In the genomic region with DNA sequence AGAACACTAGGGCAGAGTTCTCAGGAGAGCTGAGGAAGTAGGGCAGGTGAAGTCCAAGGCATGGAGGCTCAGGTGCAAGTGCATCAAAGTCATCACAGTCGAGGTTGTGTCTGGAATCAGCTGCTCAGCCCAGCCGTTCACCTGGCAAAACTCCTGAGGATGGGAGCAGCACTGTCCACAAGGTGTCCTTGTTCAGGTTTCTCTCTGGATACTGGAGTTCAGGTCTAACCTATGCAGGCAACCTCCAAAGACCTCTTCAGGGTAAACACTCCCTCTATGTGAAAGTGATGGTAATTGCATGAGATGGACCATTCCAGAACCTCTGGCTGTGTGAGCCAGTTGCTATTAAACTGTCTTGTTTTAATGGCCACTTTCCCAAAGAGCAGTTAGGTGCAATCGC, we compare ENCODE assay signal across 28 cellular contexts.
A peak's percentile ranks its signal among the peaks of the same experiment; 100 is the strongest.
DNase-seq lines count a peak whose midpoint lies in the region; ATAC-seq and TF ChIP-seq lines count a peak whose summit lies in the region.
"Had no signal": no experiment of that assay in that cellular context is flagged by ENCODE, and none has a peak within 500 bp of the region (broad histone marks: within the 10 kb centered on the region; RNA-seq: fewer than 3 reads in every experiment).

No MANE protein-coding gene starts in this region.

- no peak overlapping the region for H2BK120ac ChIP-seq in mesendoderm (ENCODE audit: low read depth, low read length)

- no peak for ATAC-seq in GM19351 (IDR thresholded peaks at IDR 0.05; ENCODE audit: unreplicated experiment)
- ATAC-seq in activated naive CD4-positive, alpha-beta T cell treated with anti-CD3 and anti-CD28 coated beads, Interleukin-2, amount 50 U/mL, for 72 hours: no peak
- ATAC-seq: left colon had no signal

- H3K4me3 ChIP-seq in mesendoderm (ENCODE audit: low read length): no peak overlapping the region
- H3K4me3 ChIP-seq: esophagus squamous epithelium, SJCRH30, testis had no signal

- H3K4me3 Mint-ChIP-seq in chondrocyte (ENCODE audit: unreplicated experiment): no peak overlapping the region
- no peak overlapping the region for H3K4me3 Mint-ChIP-seq in activated T-helper 2 cell treated with anti-CD3 and anti-CD28 coated beads, Interferon-gamma antibody, Interleukin-2, Interleukin-4, amounts not matched to agents 10 μg/mL and 5 μg/mL and 100 μg/mL, durations not matched to agents 14 hours and 24 hours and 36 hours (ENCODE audit: low read depth)
- H3K4me3 Mint-ChIP-seq: activated CD4-positive, alpha-beta memory T cell treated with anti-CD3 and anti-CD28 coated beads, Interleukin-2, amount 10 ng/mL, durations not matched to agents 7 days and 5 days; activated naive CD8-positive, alpha-beta T cell treated with anti-CD3 and anti-CD28 coated beads for 36 hours; dendritic cell treated with granulocyte-macrophage colony-stimulating factor and Interleukin-4, amounts not matched to agents 40 ng/mL and 50 ng/mL, for 4 days; immature natural killer cell had no signal

- H3K9ac ChIP-seq in mesendoderm (ENCODE audit: low read length): no peak overlapping the region
- H3K9ac ChIP-seq: KMS-11 had no signal

- H2BK5ac ChIP-seq in mesendoderm (ENCODE audit: low read length): no peak overlapping the region

- peaks cover 8% of the 10 kb centered on the region for H3K4me1 Mint-ChIP-seq in chondrocyte (ENCODE audit: low read depth)
- no peaks in the 10 kb centered on the region for H3K4me1 Mint-ChIP-seq in activated T-helper 2 cell treated with anti-CD3 and anti-CD28 coated beads, Interferon-gamma antibody, Interleukin-2, Interleukin-4, amounts not matched to agents 10 μg/mL and 5 μg/mL and 100 μg/mL, durations not matched to agents 14 hours and 24 hours and 36 hours (ENCODE audit: low read depth)
- H3K4me1 Mint-ChIP-seq: activated CD4-positive, alpha-beta memory T cell treated with anti-CD3 and anti-CD28 coated beads, Interleukin-2, amount 10 ng/mL, durations not matched to agents 7 days and 5 days; activated naive CD8-positive, alpha-beta T cell treated with anti-CD3 and anti-CD28 coated beads for 36 hours; immature natural killer cell had no signal

- no CpG with 5 or more reads among the region's 3 CpGs for WGBS in mesendoderm (ENCODE audit: extremely low coverage, insufficient coverage, low lambda C conversion rate)

- no peaks in the 10 kb centered on the region for H3K79me2 ChIP-seq in mesendoderm (ENCODE audit: control insufficient read depth, insufficient read depth, low read length)

- H3K18ac ChIP-seq in mesendoderm (ENCODE audit: low read length): no peak overlapping the region

- H4K5ac ChIP-seq in mesendoderm (ENCODE audit: low read length): no peak overlapping the region

- no peak overlapping the region for H3K4me2 ChIP-seq in mesendoderm (ENCODE audit: low read length)
- H3K4me2 ChIP-seq: KMS-11 had no signal

- H3K27ac ChIP-seq in mesendoderm (ENCODE audit: low read depth, low read length): no peak overlapping the region
- H3K27ac ChIP-seq: 22Rv1, esophagus squamous epithelium, KMS-11, SJCRH30, testis had no signal

- no peaks in the 10 kb centered on the region for H3K36me3 ChIP-seq in mesendoderm (ENCODE audit: control insufficient read depth, insufficient read depth, low read length)
- H3K36me3 ChIP-seq: esophagus squamous epithelium, SJCRH30 had no signal

- peaks cover 7% of the 10 kb centered on the region for H3K27me3 Mint-ChIP-seq in chondrocyte (ENCODE audit: low read depth)
- no peaks in the 10 kb centered on the region for H3K27me3 Mint-ChIP-seq in activated T-helper 2 cell treated with anti-CD3 and anti-CD28 coated beads, Interferon-gamma antibody, Interleukin-2, Interleukin-4, amounts not matched to agents 10 μg/mL and 5 μg/mL and 100 μg/mL, durations not matched to agents 14 hours and 24 hours and 36 hours (ENCODE audit: low read depth)
- H3K27me3 Mint-ChIP-seq: activated CD4-positive, alpha-beta memory T cell treated with anti-CD3 and anti-CD28 coated beads, Interleukin-2, amount 10 ng/mL, durations not matched to agents 7 days and 5 days; activated naive CD8-positive, alpha-beta T cell treated with anti-CD3 and anti-CD28 coated beads for 36 hours; dendritic cell treated with granulocyte-macrophage colony-stimulating factor and Interleukin-4, amounts not matched to agents 40 ng/mL and 50 ng/mL, for 4 days had no signal

- peaks cover 34% of the 10 kb centered on the region for H3K9me3 Mint-ChIP-seq in chondrocyte (ENCODE audit: low read depth)
- H3K9me3 Mint-ChIP-seq in activated T-helper 2 cell treated with anti-CD3 and anti-CD28 coated beads, Interferon-gamma antibody, Interleukin-2, Interleukin-4, amounts not matched to agents 10 μg/mL and 5 μg/mL and 100 μg/mL, durations not matched to agents 14 hours and 24 hours and 36 hours: peaks cover 55% of the 10 kb centered on the region
- H3K9me3 Mint-ChIP-seq in activated naive CD4-positive, alpha-beta T cell treated with anti-CD3 and anti-CD28 coated beads, Interleukin-2, amount 50 U/mL, for 72 hours: peaks cover 26 to 37% of the 10 kb centered on the region in 2 donors

- H3K36me3 Mint-ChIP-seq in chondrocyte (ENCODE audit: low read depth): peaks cover 10% of the 10 kb centered on the region
- H3K36me3 Mint-ChIP-seq in activated T-helper 2 cell treated with anti-CD3 and anti-CD28 coated beads, Interferon-gamma antibody, Interleukin-2, Interleukin-4, amounts not matched to agents 10 μg/mL and 5 μg/mL and 100 μg/mL, durations not matched to agents 14 hours and 24 hours and 36 hours (ENCODE audit: low read depth): peaks cover 5% of the 10 kb centered on the region
- peaks cover 25 to 31% of the 10 kb centered on the region in 2 donors for H3K36me3 Mint-ChIP-seq in activated naive CD4-positive, alpha-beta T cell treated with anti-CD3 and anti-CD28 coated beads, Interleukin-2, amount 50 U/mL, for 72 hours

- H2BK15ac ChIP-seq in mesendoderm (replicated peaks; ENCODE audit: low read depth): no peak overlapping the region

- H4K8ac ChIP-seq in mesendoderm (ENCODE audit: low read depth, low read length): no peak overlapping the region

- no peak overlapping the region for H3K4ac ChIP-seq in mesendoderm (ENCODE audit: low read depth, low read length)

- no peaks in the 10 kb centered on the region for H3K4me1 ChIP-seq in mesendoderm (ENCODE audit: control insufficient read depth, low read depth, low read length)
- H3K4me1 ChIP-seq: esophagus squamous epithelium, SJCRH30, testis had no signal

- peak; percentile 3 for DNase-seq in DMS 273 (lab: John Stamatoyannopoulos, UW; ENCODE audit: unreplicated experiment)
- DNase-seq in DMS 273 treated with DMSO at 0.1 percent for 48 hours (lab: John Stamatoyannopoulos, UW): no peak
- DNase-seq in M059J (ENCODE audit: low read depth): peak; percentile 2
- DNase-seq in chondrocyte (ENCODE audit: low spot score): peak; percentile 32
- DNase-seq in mesendoderm: peak; percentile 71
- no peak for DNase-seq in activated T-helper 2 cell treated with anti-CD3 and anti-CD28 coated beads, Interferon-gamma antibody, Interleukin-2, Interleukin-4, amounts not matched to agents 10 μg/mL and 5 μg/mL and 100 μg/mL, durations not matched to agents 14 hours and 24 hours and 36 hours (ENCODE audit: low spot score)
- DNase-seq in activated naive CD4-positive, alpha-beta T cell treated with anti-CD3 and anti-CD28 coated beads, Interleukin-2, amount 50 U/mL, for 72 hours (ENCODE audit: low spot score in 2 of 2): no peak
- DNase-seq: activated CD4-positive, alpha-beta memory T cell treated with anti-CD3 and anti-CD28 coated beads, Interleukin-2, amount 10 ng/mL, durations not matched to agents 7 days and 5 days; activated CD4-positive, alpha-beta T cell treated with anti-CD3 and anti-CD28 coated beads for 1 hour; activated naive CD8-positive, alpha-beta T cell treated with anti-CD3 and anti-CD28 coated beads for 36 hours; Calu3; EL; esophagus squamous epithelium; GOT3; immature natural killer cell; left colon; MV-4-11; NCI-H146; NCI-H2171; NCI-H524 treated with DMSO at 0.1 percent for 48 hours; nucleus accumbens; SJCRH30; stimulated activated naive CD4-positive, alpha-beta T cell treated with Interleukin-2 at 50 U/mL for 16 hours; testis had no signal

- no peaks in the 10 kb centered on the region for H3K27me3 ChIP-seq in mesendoderm (ENCODE audit: insufficient read depth, low read length, poor library complexity)
- H3K27me3 ChIP-seq: esophagus squamous epithelium, SJCRH30, testis had no signal

- intact Hi-C loops in activated T-helper 2 cell treated with anti-CD3 and anti-CD28 coated beads, Interferon-gamma antibody, Interleukin-2, Interleukin-4, amounts not matched to agents 10 μg/mL and 5 μg/mL and 100 μg/mL, durations not matched to agents 14 hours and 24 hours and 36 hours (cut with micrococcal nuclease): no loop called here

- H3K23ac ChIP-seq in mesendoderm (ENCODE audit: low read length): no peak overlapping the region

- H3K79me1 ChIP-seq in mesendoderm (ENCODE audit: low read length): no peaks in the 10 kb centered on the region

- TF ChIP-seq CTCF in chondrocyte (IDR thresholded peaks at IDR 0.05): no peak

- no peak overlapping the region for H3K56ac ChIP-seq in mesendoderm (ENCODE audit: low read length)

- no peak overlapping the region for H2AK5ac ChIP-seq in mesendoderm (ENCODE audit: low read length)

- H3K27ac Mint-ChIP-seq in chondrocyte (ENCODE audit: unreplicated experiment): no peak overlapping the region
- H3K27ac Mint-ChIP-seq in activated T-helper 2 cell treated with anti-CD3 and anti-CD28 coated beads, Interferon-gamma antibody, Interleukin-2, Interleukin-4, amounts not matched to agents 10 μg/mL and 5 μg/mL and 100 μg/mL, durations not matched to agents 14 hours and 24 hours and 36 hours: no peak overlapping the region
- no peak overlapping the region for H3K27ac Mint-ChIP-seq in activated naive CD4-positive, alpha-beta T cell treated with anti-CD3 and anti-CD28 coated beads, Interleukin-2, amount 50 U/mL, for 72 hours
- H3K27ac Mint-ChIP-seq: activated CD4-positive, alpha-beta memory T cell treated with anti-CD3 and anti-CD28 coated beads, Interleukin-2, amount 10 ng/mL, durations not matched to agents 7 days and 5 days; activated naive CD8-positive, alpha-beta T cell treated with anti-CD3 and anti-CD28 coated beads for 36 hours; dendritic cell treated with granulocyte-macrophage colony-stimulating factor and Interleukin-4, amounts not matched to agents 40 ng/mL and 50 ng/mL, for 4 days; immature natural killer cell had no signal

Comparison
In these comparisons a context has a peak if more than half of its experiments do, and no peak if none do; other contexts are left out.
1. DNase-seq: peak in DMS 273 (single experiment), M059J (single experiment), chondrocyte (single experiment) and mesendoderm (single experiment); none in DMS 273 treated with DMSO at 0.1 percent for 48 hours (single experiment), activated T-helper 2 cell treated with anti-CD3 and anti-CD28 coated beads, Interferon-gamma antibody, Interleukin-2, Interleukin-4, amounts not matched to agents 10 μg/mL and 5 μg/mL and 100 μg/mL, durations not matched to agents 14 hours and 24 hours and 36 hours (single experiment) and activated naive CD4-positive, alpha-beta T cell treated with anti-CD3 and anti-CD28 coated beads, Interleukin-2, amount 50 U/mL, for 72 hours (0 of 2).